23 cellular contexts compared by ENCODE assay signal in genomic region chr9:136941231-136942111, GRCh38. TPM values are rescaled to one million over a fixed set of nuclear protein-coding genes. Genes with fewer than 3 reads are reported as not detected.
DNase-seq lines count a peak whose midpoint lies in the region; ATAC-seq and TF ChIP-seq lines count a peak whose summit lies in the region.
"Had no signal": no experiment of that assay in that cellular context is flagged by ENCODE, and none has a peak within 500 bp of the region (broad histone marks: within the 10 kb centered on the region; RNA-seq: fewer than 3 reads in every experiment).

No MANE protein-coding gene starts in this region.

- peaks cover 17% of the 10 kb centered on the region for H3K4me1 Mint-ChIP-seq in activated naive CD4-positive, alpha-beta T cell treated with anti-CD3 and anti-CD28 coated beads, Interleukin-2, amount 10 ng/mL, durations not matched to agents 7 days and 5 days
- peaks cover 11% of the 10 kb centered on the region for H3K4me1 Mint-ChIP-seq in activated CD8-positive, alpha-beta T cell treated with anti-CD3 and anti-CD28 coated beads for 36 hours (ENCODE audit: low read depth)
- H3K4me1 Mint-ChIP-seq: nephron had no signal

- no peak for ATAC-seq in left lung
- no peak for ATAC-seq in HG03460 (IDR thresholded peaks at IDR 0.05; ENCODE audit: unreplicated experiment)
- ATAC-seq in activated CD8-positive, alpha-beta T cell treated with anti-CD3 and anti-CD28 coated beads for 36 hours, result no peak
- ATAC-seq: A549, GM12878 had no signal

- H3K27me3 ChIP-seq in left lung, result no peaks in the 10 kb centered on the region
- no peaks in the 10 kb centered on the region for H3K27me3 ChIP-seq in HAP-1 (ENCODE audit: low read depth)
- H3K27me3 ChIP-seq: colonic mucosa, hepatocyte had no signal

- H3K4me3 Mint-ChIP-seq in activated naive CD4-positive, alpha-beta T cell treated with anti-CD3 and anti-CD28 coated beads, Interleukin-2, amount 10 ng/mL, durations not matched to agents 7 days and 5 days, result no peak overlapping the region
- no peak overlapping the region for H3K4me3 Mint-ChIP-seq in activated CD8-positive, alpha-beta T cell treated with anti-CD3 and anti-CD28 coated beads for 36 hours
- H3K4me3 Mint-ChIP-seq: activated naive CD4-positive, alpha-beta T cell treated with anti-CD3 and anti-CD28 coated beads, Interleukin-2, amount 50 U/mL, for 24 hours; memory B cell had no signal

- peaks cover 2 to 24% of the 10 kb centered on the region in 2 donors for H3K4me1 ChIP-seq in left lung
- H3K4me1 ChIP-seq in HAP-1, result peaks cover 3% of the 10 kb centered on the region; the same call in 1 of the 2 replicates

- peaks cover 0 to 54% of the 10 kb centered on the region in 2 donors for H3K36me3 ChIP-seq in left lung
- H3K36me3 ChIP-seq in HAP-1 (replicated peaks), result peaks cover 38% of the 10 kb centered on the region

- POLR2A ChIA-PET in activated CD8-positive, alpha-beta T cell treated with anti-CD3 and anti-CD28 coated beads for 36 hours (lab: Charles Lee), result no interaction called here

- CTCF ChIA-PET in activated naive CD4-positive, alpha-beta T cell treated with anti-CD3 and anti-CD28 coated beads, Interleukin-2, amount 10 ng/mL, durations not matched to agents 7 days and 5 days (lab: Charles Lee), result no interaction called here
- CTCF ChIA-PET in activated CD8-positive, alpha-beta T cell treated with anti-CD3 and anti-CD28 coated beads for 36 hours (lab: Charles Lee), result interaction anchor here (0.9 kb wide), 1 partner anchor 94 kb away, joined by 3 read pairs; no protein-coding TSS in a partner anchor

- no peak for DNase-seq in activated naive CD4-positive, alpha-beta T cell treated with anti-CD3 and anti-CD28 coated beads, Interleukin-2, amount 10 ng/mL, durations not matched to agents 7 days and 5 days
- no peak for DNase-seq in activated naive CD4-positive, alpha-beta T cell treated with anti-CD3 and anti-CD28 coated beads, Interleukin-2, amount 50 U/mL, for 16 hours
- peak; percentile 31 to 79 for DNase-seq in left lung
- DNase-seq in HAP-1 (ENCODE audit: low spot score in 2 of 2), result no peak
- no peak for DNase-seq in activated CD8-positive, alpha-beta T cell treated with anti-CD3 and anti-CD28 coated beads for 36 hours
- DNase-seq: activated CD4-positive, alpha-beta T cell treated with anti-CD3 and anti-CD28 coated beads, Interleukin-2, amount 10 ng/mL, durations not matched to agents 7 days and 5 days; activated T-cell treated with anti-CD3 and anti-CD28 coated beads for 4 hours; colonic mucosa; DMS 273 treated with DMSO at 0.1 percent for 48 hours; GF-D8; Karpas-422; NCI-H1092; NCI-H2081 treated with DMSO at 0.1 percent for 48 hours; NCI-H510A; SW 1271 had no signal

- in situ Hi-C loops in HAP-1 (cut with MboI; ENCODE audit: low sequenced_read_pairs), result no loop called here

- H3K4me3 ChIP-seq in left lung, result no peak overlapping the region
- H3K4me3 ChIP-seq in HAP-1, result no peak overlapping the region
- H3K4me3 ChIP-seq: A549, colonic mucosa, GM12878, hepatocyte had no signal

- H3K27me3 Mint-ChIP-seq in activated naive CD4-positive, alpha-beta T cell treated with anti-CD3 and anti-CD28 coated beads, Interleukin-2, amount 10 ng/mL, durations not matched to agents 7 days and 5 days, result no peaks in the 10 kb centered on the region
- H3K27me3 Mint-ChIP-seq in activated CD8-positive, alpha-beta T cell treated with anti-CD3 and anti-CD28 coated beads for 36 hours, result no peaks in the 10 kb centered on the region
- H3K27me3 Mint-ChIP-seq: activated CD4-positive, alpha-beta T cell treated with anti-CD3 and anti-CD28 coated beads, Interleukin-2, amount 10 ng/mL, durations not matched to agents 7 days and 5 days; activated naive CD4-positive, alpha-beta T cell treated with anti-CD3 and anti-CD28 coated beads, Interleukin-2, amount 50 U/mL, for 24 hours; memory B cell had no signal

- H3K9me3 ChIP-seq in left lung (no peaks in the 10 kb centered on the region), HAP-1 (no peaks in the 10 kb centered on the region)
- H3K9me3 ChIP-seq: A549, colonic mucosa had no signal

- no peak for TF ChIP-seq CTCF in left lung (IDR thresholded peaks at IDR 0.05)
- no peak for TF ChIP-seq CTCF in activated CD8-positive, alpha-beta T cell treated with anti-CD3 and anti-CD28 coated beads for 36 hours (IDR thresholded peaks at IDR 0.05)

- H3K27ac ChIP-seq in left lung, result no peak overlapping the region
- H3K27ac ChIP-seq: A549, colonic mucosa, hepatocyte had no signal

- peak overlapping the region; percentile 64 for H3K27ac Mint-ChIP-seq in activated naive CD4-positive, alpha-beta T cell treated with anti-CD3 and anti-CD28 coated beads, Interleukin-2, amount 10 ng/mL, durations not matched to agents 7 days and 5 days
- H3K27ac Mint-ChIP-seq in activated CD8-positive, alpha-beta T cell treated with anti-CD3 and anti-CD28 coated beads for 36 hours, result no peak overlapping the region
- H3K27ac Mint-ChIP-seq: activated CD4-positive, alpha-beta T cell treated with anti-CD3 and anti-CD28 coated beads, Interleukin-2, amount 10 ng/mL, durations not matched to agents 7 days and 5 days; activated naive CD4-positive, alpha-beta T cell treated with anti-CD3 and anti-CD28 coated beads, Interleukin-2, amount 50 U/mL, for 24 hours; memory B cell; nephron had no signal

- H3K9me3 Mint-ChIP-seq in activated naive CD4-positive, alpha-beta T cell treated with anti-CD3 and anti-CD28 coated beads, Interleukin-2, amount 10 ng/mL, durations not matched to agents 7 days and 5 days, result no peaks in the 10 kb centered on the region
- H3K9me3 Mint-ChIP-seq in activated CD8-positive, alpha-beta T cell treated with anti-CD3 and anti-CD28 coated beads for 36 hours, result no peaks in the 10 kb centered on the region
- H3K9me3 Mint-ChIP-seq: activated CD4-positive, alpha-beta T cell treated with anti-CD3 and anti-CD28 coated beads, Interleukin-2, amount 10 ng/mL, durations not matched to agents 7 days and 5 days; activated naive CD4-positive, alpha-beta T cell treated with anti-CD3 and anti-CD28 coated beads, Interleukin-2, amount 50 U/mL, for 24 hours; memory B cell; nephron had no signal

- intact Hi-C loops in left lung (cut with DNase I), result no loop called here
- intact Hi-C loops in activated CD8-positive, alpha-beta T cell treated with anti-CD3 and anti-CD28 coated beads for 36 hours (cut with micrococcal nuclease), result no loop called here

- H3K36me3 Mint-ChIP-seq in activated naive CD4-positive, alpha-beta T cell treated with anti-CD3 and anti-CD28 coated beads, Interleukin-2, amount 10 ng/mL, durations not matched to agents 7 days and 5 days, result peaks cover 22% of the 10 kb centered on the region
- H3K36me3 Mint-ChIP-seq in activated CD8-positive, alpha-beta T cell treated with anti-CD3 and anti-CD28 coated beads for 36 hours (ENCODE audit: low read depth), result peaks cover 25% of the 10 kb centered on the region

RNA-seq across cellular contexts. Expression of gene FBXW5, which starts 3.1 kb away (rescaled TPM):
- total RNA-seq in left lung, result 100 to 1,000 TPM in 1 of 2 donors, 10 to 100 TPM in 1; 98.5 to 111 TPM
- total RNA-seq in activated CD8-positive, alpha-beta T cell treated with anti-CD3 and anti-CD28 coated beads for 36 hours, result 10 to 100 TPM; 53.4 to 54.0 TPM

RNA-seq across cellular contexts. Expression of gene C8G, which starts 3.6 kb away (rescaled TPM):
- total RNA-seq in left lung, result 1 to 10 TPM; 1.2 TPM
- total RNA-seq in activated CD8-positive, alpha-beta T cell treated with anti-CD3 and anti-CD28 coated beads for 36 hours, result under 1 TPM in 1 of 2 experiments, not detected in 1; 0.83 TPM
- total RNA-seq: RPMI7951 had no signal

RNA-seq across cellular contexts. Expression of gene LCN12, which starts 10.6 kb away (rescaled TPM):
- 1 to 10 TPM; 2.1 to 4.5 TPM for total RNA-seq in left lung
- total RNA-seq in activated CD8-positive, alpha-beta T cell treated with anti-CD3 and anti-CD28 coated beads for 36 hours, result 1 to 10 TPM; 1.3 to 2.1 TPM
- total RNA-seq: RPMI7951 had no signal

RNA-seq across cellular contexts. Expression of gene PTGDS, which starts 35.8 kb away (rescaled TPM):
- 100 to 1,000 TPM; 133 to 137 TPM for total RNA-seq in left lung
- total RNA-seq in activated CD8-positive, alpha-beta T cell treated with anti-CD3 and anti-CD28 coated beads for 36 hours, result not detected
- total RNA-seq: GM12878 had no signal

RNA-seq across cellular contexts. Expression of gene LCNL1, which starts 41.3 kb away (rescaled TPM):
- 1 to 10 TPM; 2.0 to 2.3 TPM for total RNA-seq in left lung
- total RNA-seq in activated CD8-positive, alpha-beta T cell treated with anti-CD3 and anti-CD28 coated beads for 36 hours, result not detected
- total RNA-seq: colonic mucosa, GM12878, RPMI7951 had no signal

Comparison
In these comparisons a context has a peak if more than half of its experiments do, and no peak if none do; other contexts are left out.
1. DNase-seq: peak in left lung (2 of 2); none in activated naive CD4-positive, alpha-beta T cell treated with anti-CD3 and anti-CD28 coated beads, Interleukin-2, amount 10 ng/mL, durations not matched to agents 7 days and 5 days (single experiment), activated naive CD4-positive, alpha-beta T cell treated with anti-CD3 and anti-CD28 coated beads, Interleukin-2, amount 50 U/mL, for 16 hours (single experiment), HAP-1 (0 of 2) and activated CD8-positive, alpha-beta T cell treated with anti-CD3 and anti-CD28 coated beads for 36 hours (single experiment).